Comparison of ENCODE assay signal across 15 cellular contexts in the genomic region with DNA sequence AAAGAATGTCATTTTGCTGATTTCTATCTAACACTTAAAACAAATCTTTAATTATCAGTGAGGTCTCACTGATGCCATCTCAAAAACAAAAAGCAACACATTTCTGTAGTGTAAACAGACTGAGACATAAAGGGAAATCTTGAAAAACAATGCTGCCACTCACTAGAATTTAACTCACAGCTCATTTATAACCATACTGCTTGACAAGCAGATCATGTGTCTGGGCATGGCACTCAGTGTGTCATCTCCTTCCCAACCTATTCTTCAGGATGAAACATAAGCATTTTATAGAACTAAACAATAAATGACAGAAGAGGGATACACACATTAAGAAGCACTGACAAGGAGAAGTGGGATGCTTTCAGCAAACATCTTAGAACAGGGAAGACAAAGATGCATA. TPM values are rescaled to one million over a fixed set of nuclear protein-coding genes. Genes with fewer than 3 reads are reported as not detected.
A peak's percentile ranks its signal among the peaks of the same experiment; 100 is the strongest.
DNase-seq lines count a peak whose midpoint lies in the region; ATAC-seq, FAIRE-seq and TF ChIP-seq lines count a peak whose summit lies in the region.
"Had no signal": no experiment of that assay in that cellular context is flagged by ENCODE, and none has a peak within 500 bp of the region (broad histone marks: within the 10 kb centered on the region; RNA-seq: fewer than 3 reads in every experiment).

No MANE protein-coding gene starts in this region.

- H3K4me3 ChIP-seq in PC-9 = no peak overlapping the region
- H3K4me3 ChIP-seq: heart right ventricle, SJCRH30 had no signal

- no peak for ATAC-seq in activated T-cell treated with anti-CD3 and anti-CD28 coated beads, Interleukin-2, amount 50 U/mL, for 72 hours (replicated peaks in 1 of 2)
- no peak for ATAC-seq in activated T-helper 17 cell treated with anti-CD3 and anti-CD28 coated beads, Interleukin-2, amount 50 U/mL, for 72 hours (replicated peaks)
- ATAC-seq: activated naive CD8-positive, alpha-beta T cell treated with anti-CD3 and anti-CD28 coated beads, Interleukin-2, amount 50 U/mL, for 24 hours; esophagus mucosa; heart right ventricle; left cardiac atrium had no signal

- TF ChIP-seq CTCF in PC-9 (conservative IDR thresholded peaks at IDR 0.05) = no peak

- peaks cover 14% of the 10 kb centered on the region for H3K4me1 Mint-ChIP-seq in activated T-cell treated with anti-CD3 and anti-CD28 coated beads, Interleukin-2, amount 50 U/mL, for 72 hours (ENCODE audit: low read depth)
- peaks cover 27% of the 10 kb centered on the region for H3K4me1 Mint-ChIP-seq in activated T-cell treated with anti-CD3 and anti-CD28 coated beads, Interleukin-2, amount 50 U/mL, for 24 hours (ENCODE audit: low read depth)
- H3K4me1 Mint-ChIP-seq in activated T-helper 17 cell treated with anti-CD3 and anti-CD28 coated beads, Interleukin-2, amount 50 U/mL, for 72 hours = peaks cover 10% of the 10 kb centered on the region

- H3K36me3 Mint-ChIP-seq in activated T-cell treated with anti-CD3 and anti-CD28 coated beads, Interleukin-2, amount 50 U/mL, for 72 hours (ENCODE audit: insufficient read depth in 2 of 2) = no peaks in the 10 kb centered on the region
- H3K36me3 Mint-ChIP-seq in activated T-cell treated with anti-CD3 and anti-CD28 coated beads, Interleukin-2, amount 50 U/mL, for 24 hours (ENCODE audit: low read depth) = peaks cover 39% of the 10 kb centered on the region
- H3K36me3 Mint-ChIP-seq in activated T-helper 17 cell treated with anti-CD3 and anti-CD28 coated beads, Interleukin-2, amount 50 U/mL, for 72 hours (ENCODE audit: low read depth) = peaks cover 44% of the 10 kb centered on the region

- POLR2A ChIA-PET in PC-9 (lab: Charles Lee; ENCODE audit: unreplicated experiment) = interaction anchor here (0.7 kb wide), 1 partner anchor 261 kb away, joined by 10 read pairs; no protein-coding TSS in a partner anchor

- H3F3A ChIP-seq in PC-9 (ENCODE audit: insufficient read depth, low read depth) = peaks cover 9% of the 10 kb centered on the region; the same call in 1 of the 2 replicates

- CTCF ChIA-PET in PC-9 (lab: Charles Lee) = interaction anchor here (0.6 kb wide), 1 partner anchor 95 kb away, joined by 3 read pairs; no protein-coding TSS in a partner anchor

- H4K20me1 ChIP-seq in PC-9 (ENCODE audit: insufficient read depth) = peaks cover 3% of the 10 kb centered on the region; the same call in 1 of the 2 replicates

- H3K4me3 Mint-ChIP-seq in activated T-cell treated with anti-CD3 and anti-CD28 coated beads, Interleukin-2, amount 50 U/mL, for 72 hours = no peak overlapping the region
- H3K4me3 Mint-ChIP-seq in activated T-cell treated with anti-CD3 and anti-CD28 coated beads, Interleukin-2, amount 50 U/mL, for 24 hours = no peak overlapping the region
- no peak overlapping the region for H3K4me3 Mint-ChIP-seq in activated T-helper 17 cell treated with anti-CD3 and anti-CD28 coated beads, Interleukin-2, amount 50 U/mL, for 72 hours
- H3K4me3 Mint-ChIP-seq: activated naive CD8-positive, alpha-beta T cell treated with anti-CD3 and anti-CD28 coated beads, Interleukin-2, amount 50 U/mL, for 24 hours had no signal

- no peaks in the 10 kb centered on the region for H3K9me3 ChIP-seq in PC-9 (ENCODE audit: insufficient read depth, low read depth)
- H3K9me3 ChIP-seq: heart right ventricle, SJCRH30 had no signal

- no peaks in the 10 kb centered on the region for H3K27me3 ChIP-seq in PC-9 (ENCODE audit: insufficient read depth, low read depth)
- H3K27me3 ChIP-seq: heart right ventricle, SJCRH30 had no signal

- peak; percentile 33 for FAIRE-seq in islet of Langerhans (lab: Jason Lieb, UNC)

- no TSS peak for BruUV-seq in PC-9 (replicated peaks; lab: Mats Ljungman, UMichigan)

- no peak overlapping the region for H2AFZ ChIP-seq in PC-9

- no peaks in the 10 kb centered on the region for H3K9me3 Mint-ChIP-seq in activated T-cell treated with anti-CD3 and anti-CD28 coated beads, Interleukin-2, amount 50 U/mL, for 72 hours
- H3K9me3 Mint-ChIP-seq in activated T-cell treated with anti-CD3 and anti-CD28 coated beads, Interleukin-2, amount 50 U/mL, for 24 hours = no peaks in the 10 kb centered on the region
- no peaks in the 10 kb centered on the region for H3K9me3 Mint-ChIP-seq in activated T-helper 17 cell treated with anti-CD3 and anti-CD28 coated beads, Interleukin-2, amount 50 U/mL, for 72 hours
- H3K9me3 Mint-ChIP-seq: activated naive CD8-positive, alpha-beta T cell treated with anti-CD3 and anti-CD28 coated beads, Interleukin-2, amount 50 U/mL, for 24 hours had no signal

- H3K27ac ChIP-seq in temporal lobe (ENCODE audit: low read depth, low read length) (peak overlapping the region; percentile 92), PC-9 (no peak overlapping the region)
- H3K27ac ChIP-seq: SJCRH30 had no signal

- intact Hi-C loops in PC-9 (cut with micrococcal nuclease; ENCODE audit: unreplicated experiment) = no loop called here

- peak overlapping the region; percentile 56 for H3K27ac Mint-ChIP-seq in activated T-cell treated with anti-CD3 and anti-CD28 coated beads, Interleukin-2, amount 50 U/mL, for 72 hours
- no peak overlapping the region for H3K27ac Mint-ChIP-seq in activated T-cell treated with anti-CD3 and anti-CD28 coated beads, Interleukin-2, amount 50 U/mL, for 24 hours
- H3K27ac Mint-ChIP-seq in activated T-helper 17 cell treated with anti-CD3 and anti-CD28 coated beads, Interleukin-2, amount 50 U/mL, for 72 hours = peak overlapping the region; percentile 24
- H3K27ac Mint-ChIP-seq: activated naive CD8-positive, alpha-beta T cell treated with anti-CD3 and anti-CD28 coated beads, Interleukin-2, amount 50 U/mL, for 24 hours had no signal

- no peak for DNase-seq in activated T-cell treated with anti-CD3 and anti-CD28 coated beads, Interleukin-2, amount 50 U/mL, for 72 hours
- DNase-seq in activated T-cell treated with anti-CD3 and anti-CD28 coated beads, Interleukin-2, amount 50 U/mL, for 24 hours = no peak
- DNase-seq in mucosa of gallbladder (ENCODE audit: low spot score) (no peak), PC-9 (no peak), NOMO-1 treated with DMSO at 0.1 percent for 48 hours (lab: John Stamatoyannopoulos, UW; ENCODE audit: unreplicated experiment) (no peak)
- DNase-seq: activated CD4-positive, alpha-beta T cell treated with anti-CD3 and anti-CD28 coated beads, Interleukin-2, amount 50 U/mL, for 48 hours; activated naive CD8-positive, alpha-beta T cell treated with anti-CD3 and anti-CD28 coated beads, Interleukin-2, amount 50 U/mL, for 24 hours; heart right ventricle; left cardiac atrium; MM.1S; SJCRH30 had no signal

- H3K79me2 ChIP-seq in PC-9 (ENCODE audit: low read depth) = peaks cover 3% of the 10 kb centered on the region

- H3K27me3 Mint-ChIP-seq in activated T-cell treated with anti-CD3 and anti-CD28 coated beads, Interleukin-2, amount 50 U/mL, for 72 hours (ENCODE audit: low read depth) = no peaks in the 10 kb centered on the region
- no peaks in the 10 kb centered on the region for H3K27me3 Mint-ChIP-seq in activated T-cell treated with anti-CD3 and anti-CD28 coated beads, Interleukin-2, amount 50 U/mL, for 24 hours
- no peaks in the 10 kb centered on the region for H3K27me3 Mint-ChIP-seq in activated T-helper 17 cell treated with anti-CD3 and anti-CD28 coated beads, Interleukin-2, amount 50 U/mL, for 72 hours
- H3K27me3 Mint-ChIP-seq: activated naive CD8-positive, alpha-beta T cell treated with anti-CD3 and anti-CD28 coated beads, Interleukin-2, amount 50 U/mL, for 24 hours had no signal

- H3K9me2 ChIP-seq in PC-9 (ENCODE audit: insufficient read depth) = no peaks in the 10 kb centered on the region

- peaks cover 6% of the 10 kb centered on the region; the same call in 1 of the 2 replicates for H3K36me3 ChIP-seq in PC-9 (ENCODE audit: low read depth)

- H3K4me1 ChIP-seq in PC-9 (replicated peaks; ENCODE audit: insufficient read depth) = no peaks in the 10 kb centered on the region
- H3K4me1 ChIP-seq: SJCRH30 had no signal

- H3K4me2 ChIP-seq in PC-9 = no peak overlapping the region

RNA-seq across cellular contexts. Expression of a gene that starts 22.4 kb away (rescaled TPM):
- 10 to 100 TPM; 27.4 to 28.1 TPM for total RNA-seq in activated T-cell treated with anti-CD3 and anti-CD28 coated beads, Interleukin-2, amount 50 U/mL, for 72 hours
- 10 to 100 TPM; 28.1 to 31.5 TPM for total RNA-seq in activated T-helper 17 cell treated with anti-CD3 and anti-CD28 coated beads, Interleukin-2, amount 50 U/mL, for 72 hours
- 7.1 TPM for total RNA-seq in temporal lobe
- total RNA-seq in mucosa of gallbladder = 53.3 TPM
- 16.3 and 24.7 TPM in 2 replicates for total RNA-seq in PC-9 (2021)
